ENCODE assay signal across 8 cellular contexts in genomic region chr3:72657666-72658065, GRCh38.
DNase-seq lines count a peak whose midpoint lies in the region; ATAC-seq lines count a peak whose summit lies in the region.

No MANE protein-coding gene starts in this region.

- in situ Hi-C loops in KBM-7 (cut with MboI; ENCODE audit: low pct_unique_long_range_greater_than_20kb, low sequenced_read_pairs) = no loop called here

- no peaks in the 10 kb centered on the region for H3K9me3 ChIP-seq in right cardiac atrium (ENCODE audit: control insufficient read depth, low read length)

- intact Hi-C loops in right cardiac atrium (cut with DNase I) = no loop called here

- H3K4me3 ChIP-seq in right cardiac atrium (ENCODE audit: low read length) = no peak overlapping the region

- 71% methylated on average over 4 of the region's 4 CpGs for WGBS in right cardiac atrium

- DNase-seq in LoVo (ENCODE audit: low spot score) (peak; percentile 58), renal cortical epithelial cell (ENCODE audit: low read depth) (peak; percentile 77), NCI-H82 (lab: John Stamatoyannopoulos, UW) (no peak), KBM-7 (no peak), right cardiac atrium (no peak), GOT3 (lab: John Stamatoyannopoulos, UW) (no peak)
- DNase-seq in activated CD8-positive, alpha-beta memory T cell treated with anti-CD3 and anti-CD28 coated beads, Interleukin-2, amount 50 U/mL, for 4 hours = peak; percentile 30

- no peaks in the 10 kb centered on the region for H3K27me3 ChIP-seq in right cardiac atrium (ENCODE audit: control insufficient read depth, insufficient read depth)

- no peak overlapping the region for H3K27ac ChIP-seq in right cardiac atrium (ENCODE audit: low read length)

- peaks cover 3% of the 10 kb centered on the region for H3K4me1 ChIP-seq in right cardiac atrium (ENCODE audit: control insufficient read depth, insufficient read depth, low read length)

- ATAC-seq in GM18498 (IDR thresholded peaks at IDR 0.05; ENCODE audit: unreplicated experiment) = peak; percentile 54
- no peak for ATAC-seq in right cardiac atrium

Comparison
In these comparisons a context has a peak if more than half of its experiments do, and no peak if none do; other contexts are left out.
1. DNase-seq: peak in LoVo (single experiment), activated CD8-positive, alpha-beta memory T cell treated with anti-CD3 and anti-CD28 coated beads, Interleukin-2, amount 50 U/mL, for 4 hours (single experiment) and renal cortical epithelial cell (single experiment); none in NCI-H82 (single experiment), KBM-7 (single experiment), right cardiac atrium (0 of 3) and GOT3 (single experiment).